Comparison of ENCODE assay signal across 29 cellular contexts in genomic region chr18:9863282-9863681, GRCh38. TPM values are rescaled to one million over a fixed set of nuclear protein-coding genes. Genes with fewer than 3 reads are reported as not detected.
"Had no signal": no experiment of that assay in that cellular context is flagged by ENCODE, and none has a peak within 500 bp of the region (broad histone marks: within the 10 kb centered on the region; RNA-seq: fewer than 3 reads in every experiment).

No MANE protein-coding gene starts in this region.

- H3K27me3 ChIP-seq: ascending aorta, breast epithelium, colonic mucosa, foreskin keratinocyte, gastrocnemius medialis had no signal

- H3K36me3 Mint-ChIP-seq: activated naive CD4-positive, alpha-beta T cell treated with anti-CD3 and anti-CD28 coated beads, Interleukin-2, amount 10 ng/mL, durations not matched to agents 7 days and 5 days; activated naive CD8-positive, alpha-beta T cell treated with anti-CD3 and anti-CD28 coated beads, Interleukin-2, amount 10 ng/mL, durations not matched to agents 7 days and 5 days; brain had no signal

- H3K27ac Mint-ChIP-seq: activated CD4-positive, alpha-beta memory T cell treated with anti-CD3 and anti-CD28 coated beads, Interleukin-2, amount 10 ng/mL, durations not matched to agents 7 days and 5 days; activated CD4-positive, alpha-beta T cell treated with anti-CD3 and anti-CD28 coated beads, Interleukin-2, amount 10 ng/mL, durations not matched to agents 7 days and 5 days; activated naive CD4-positive, alpha-beta T cell treated with anti-CD3 and anti-CD28 coated beads, Interleukin-2, amount 10 ng/mL, durations not matched to agents 7 days and 5 days; activated naive CD8-positive, alpha-beta T cell treated with anti-CD3 and anti-CD28 coated beads, Interleukin-2, amount 10 ng/mL, durations not matched to agents 7 days and 5 days; activated T-cell treated with anti-CD3 and anti-CD28 coated beads, Interleukin-2, amount 50 U/mL, for 24 hours; activated T-cell treated with anti-CD3 and anti-CD28 coated beads, Interleukin-2, amount 50 U/mL, for 72 hours had no signal

- H3K27ac ChIP-seq: ascending aorta, breast epithelium, cardiac muscle cell, colonic mucosa, foreskin keratinocyte, gastrocnemius medialis had no signal

- H3K4me3 Mint-ChIP-seq: activated CD4-positive, alpha-beta memory T cell treated with anti-CD3 and anti-CD28 coated beads, Interleukin-2, amount 10 ng/mL, durations not matched to agents 7 days and 5 days; activated CD4-positive, alpha-beta T cell treated with anti-CD3 and anti-CD28 coated beads, Interleukin-2, amount 10 ng/mL, durations not matched to agents 7 days and 5 days; activated naive CD4-positive, alpha-beta T cell treated with anti-CD3 and anti-CD28 coated beads, Interleukin-2, amount 10 ng/mL, durations not matched to agents 7 days and 5 days; activated naive CD8-positive, alpha-beta T cell treated with anti-CD3 and anti-CD28 coated beads, Interleukin-2, amount 10 ng/mL, durations not matched to agents 7 days and 5 days; activated T-cell treated with anti-CD3 and anti-CD28 coated beads, Interleukin-2, amount 50 U/mL, for 24 hours; activated T-cell treated with anti-CD3 and anti-CD28 coated beads, Interleukin-2, amount 50 U/mL, for 72 hours; brain had no signal

- H3K27me3 Mint-ChIP-seq: activated CD4-positive, alpha-beta T cell treated with anti-CD3 and anti-CD28 coated beads, Interleukin-2, amount 10 ng/mL, durations not matched to agents 7 days and 5 days; activated naive CD8-positive, alpha-beta T cell treated with anti-CD3 and anti-CD28 coated beads, Interleukin-2, amount 10 ng/mL, durations not matched to agents 7 days and 5 days; brain had no signal

- H3K36me3 ChIP-seq: breast epithelium, cardiac muscle cell, colonic mucosa, gastrocnemius medialis had no signal

- DNase-seq: activated CD4-positive, alpha-beta memory T cell treated with anti-CD3 and anti-CD28 coated beads, Interleukin-2, amount 10 ng/mL, durations not matched to agents 7 days and 5 days; activated CD4-positive, alpha-beta T cell treated with anti-CD3 and anti-CD28 coated beads for 1 hour; activated CD4-positive, alpha-beta T cell treated with anti-CD3 and anti-CD28 coated beads for 4 hours; activated CD4-positive, alpha-beta T cell treated with anti-CD3 and anti-CD28 coated beads, Interleukin-2, amount 10 ng/mL, durations not matched to agents 7 days and 5 days; activated CD4-positive, alpha-beta T cell treated with anti-CD3 and anti-CD28 coated beads, Interleukin-2, amount 50 U/mL, for 4 hours; activated CD4-positive, CD25-positive, alpha-beta regulatory T cell; activated CD8-positive, alpha-beta memory T cell treated with anti-CD3 and anti-CD28 coated beads, Interleukin-2, amount 50 U/mL, for 48 hours; activated gamma-delta T cell; activated naive CD4-positive, alpha-beta T cell; activated naive CD4-positive, alpha-beta T cell treated with anti-CD3 and anti-CD28 coated beads, Interleukin-2, amount 10 ng/mL, durations not matched to agents 7 days and 5 days; activated naive CD8-positive, alpha-beta T cell treated with anti-CD3 and anti-CD28 coated beads, Interleukin-2, amount 10 ng/mL, durations not matched to agents 7 days and 5 days; activated T-cell treated with anti-CD3 and anti-CD28 coated beads for 4 hours; activated T-cell treated with anti-CD3 and anti-CD28 coated beads, Interleukin-2, amount 50 U/mL, for 24 hours; activated T-cell treated with anti-CD3 and anti-CD28 coated beads, Interleukin-2, amount 50 U/mL, for 72 hours; central memory CD4-positive, alpha-beta T cell; cerebellar nuclear complex; colonic mucosa; effector CD8-positive, alpha-beta T cell; foreskin keratinocyte; gastrocnemius medialis; T-helper 2 cell had no signal

- H3K4me1 Mint-ChIP-seq: activated naive CD4-positive, alpha-beta T cell treated with anti-CD3 and anti-CD28 coated beads, Interleukin-2, amount 10 ng/mL, durations not matched to agents 7 days and 5 days had no signal

- H3K4me3 ChIP-seq: ascending aorta, breast epithelium, cardiac muscle cell, colonic mucosa, gastrocnemius medialis had no signal

- H3K4me1 ChIP-seq: ascending aorta, colonic mucosa, foreskin keratinocyte had no signal

- H3K9me3 ChIP-seq: colonic mucosa, gastrocnemius medialis had no signal

RNA-seq across cellular contexts. Expression of gene TXNDC2, which starts 22.5 kb away (rescaled TPM):
- total RNA-seq: activated CD4-positive, alpha-beta T cell treated with anti-CD3 and anti-CD28 coated beads, Interleukin-2, amount 10 ng/mL, durations not matched to agents 7 days and 5 days; activated naive CD4-positive, alpha-beta T cell treated with anti-CD3 and anti-CD28 coated beads, Interleukin-2, amount 50 U/mL, for 72 hours; activated naive CD8-positive, alpha-beta T cell treated with anti-CD3 and anti-CD28 coated beads, Interleukin-2, amount 10 ng/mL, durations not matched to agents 7 days and 5 days; activated T-cell treated with anti-CD3 and anti-CD28 coated beads, Interleukin-2, amount 50 U/mL, for 72 hours; ascending aorta; cardiac muscle cell; colonic mucosa; epithelial cell of proximal tubule; esophagus mucosa; foreskin keratinocyte; gastrocnemius medialis; T-helper 1 cell treated with Interleukin-12 subunit alpha and Interleukin-12 subunit beta and Interleukin-4 antibody, amounts not matched to agents 30 ng/mL and 1 ng/mL, for 36 hours had no signal
- polyA plus RNA-seq: cardiac muscle cell had no signal
